Comparison of ENCODE assay signal across 25 cellular contexts in the genomic region with DNA sequence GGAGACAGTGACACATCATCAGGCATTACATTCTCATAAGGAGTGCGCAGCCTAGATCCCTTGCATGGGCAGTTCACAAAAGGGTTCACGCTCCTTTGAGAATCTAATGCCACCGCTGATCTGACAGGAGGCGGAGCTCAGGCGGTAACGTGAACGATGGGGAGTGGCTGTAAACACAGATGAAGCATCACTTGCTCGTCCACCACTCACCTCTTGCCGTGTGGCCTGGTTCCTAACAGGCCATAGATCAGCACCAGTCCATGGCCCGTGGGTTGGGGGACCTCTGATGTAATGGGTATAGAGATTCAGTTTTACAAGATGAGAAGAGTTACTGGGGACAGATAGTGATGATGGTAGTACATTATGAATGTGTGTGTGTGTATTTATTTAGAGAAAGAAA.
"Had no signal": no experiment of that assay in that cellular context is flagged by ENCODE, and none has a peak within 500 bp of the region (broad histone marks: within the 10 kb centered on the region; RNA-seq: fewer than 3 reads in every experiment).

No MANE protein-coding gene starts in this region.

- H3K9me3 ChIP-seq: stomach, suprapubic skin, testis, thoracic aorta, thyroid gland, tibial artery, tibial nerve, transverse colon, upper lobe of left lung, upper lobe of right lung, uterus, vagina had no signal

- H3K27ac ChIP-seq: stomach, suprapubic skin, testis, thoracic aorta, thyroid gland, tibial artery, tibial nerve, transverse colon, upper lobe of left lung, upper lobe of right lung, uterus, vagina had no signal

- H3K27me3 ChIP-seq: stomach, suprapubic skin, testis, thyroid gland, tibial artery, tibial nerve, transverse colon, upper lobe of left lung, upper lobe of right lung, uterus, vagina had no signal

- H3K36me3 ChIP-seq: stomach, suprapubic skin, thoracic aorta, thyroid gland, tibial artery, tibial nerve, transverse colon, upper lobe of left lung, upper lobe of right lung, uterus, vagina had no signal

- H3K4me1 ChIP-seq: stomach, suprapubic skin, testis, thyroid gland, tibial artery, tibial nerve, transverse colon, upper lobe of left lung, upper lobe of right lung, uterus, vagina had no signal

- DNase-seq: stimulated activated CD4-positive, alpha-beta T cell treated with anti-CD3 and anti-CD28 coated beads, Interleukin-2, amount 100 ng/mL, for 48 hours; stimulated activated CD4-positive, alpha-beta T cell treated with anti-CD3 and anti-CD28 coated beads, Interleukin-4, amount 100 ng/mL, for 1 hour; stimulated activated CD4-positive, alpha-beta T cell treated with anti-CD3 and anti-CD28 coated beads, Interleukin-4, amount 100 ng/mL, for 24 hours; stimulated activated CD4-positive, alpha-beta T cell treated with anti-CD3 and anti-CD28 coated beads, Interleukin-4, amount 100 ng/mL, for 4 hours; stimulated activated CD8-positive, alpha-beta memory T cell treated with anti-CD3 and anti-CD28 coated beads, Interleukin-4, amount 100 ng/mL, for 48 hours; stimulated activated naive B cell treated with anti-CD40 and anti-IgM and Interleukin-4, amounts not matched to agents 10 μg/mL and 1 μg/mL and 100 μg/mL, for 72 hours; stimulated activated naive CD4-positive, alpha-beta T cell; stimulated activated naive CD4-positive, alpha-beta T cell treated with Interleukin-2 at 50 U/mL for 16 hours; stimulated activated naive CD8-positive, alpha-beta T cell treated with anti-CD3 and anti-CD28 coated beads, Interleukin-15, amount 100 ng/mL, for 72 hours; stimulated activated naive CD8-positive, alpha-beta T cell treated with anti-CD3 and anti-CD28 coated beads, Interleukin-15, Interleukin-2, amounts not matched to agents 100 U/mL and 50 U/mL, for 24 hours; stomach; substantia nigra; testis; thyroid gland; tibial artery; transverse colon; upper lobe of left lung; upper lobe of right lung; uterus had no signal

- H3K4me3 ChIP-seq: stomach, suprapubic skin, testis, thoracic aorta, thyroid gland, tibial artery, tibial nerve, transverse colon, upper lobe of left lung, upper lobe of right lung, uterus, vagina had no signal

- ATAC-seq: stimulated activated effector memory CD8-positive, alpha-beta T cell treated with anti-CD3 and anti-CD28 coated beads, Interleukin-12 subunit alpha, Interleukin-12 subunit beta, amount 100 ng/mL, for 72 hours; stimulated activated memory B cell treated with anti-CD40 and anti-IgM and Interleukin-4, amounts not matched to agents 10 μg/mL and 1 μg/mL and 100 μg/mL, for 72 hours; stimulated activated naive B cell treated with anti-CD40 and anti-IgM and Interleukin-4, amounts not matched to agents 10 μg/mL and 1 μg/mL and 100 μg/mL, for 72 hours; stimulated activated naive CD8-positive, alpha-beta T cell treated with anti-CD3 and anti-CD28 coated beads, Interleukin-15, amount 100 ng/mL, for 72 hours; stimulated activated naive CD8-positive, alpha-beta T cell treated with anti-CD3 and anti-CD28 coated beads, Interleukin-15, Interleukin-2, amounts not matched to agents 100 U/mL and 50 U/mL, for 24 hours; upper lobe of right lung had no signal
